Comparison of ENCODE assay signal across 1 cellular context in genomic region chr14:80212025-80212402, GRCh38.
TF ChIP-seq lines count a peak whose summit lies in the region.

No MANE protein-coding gene starts in this region.

TF ChIP-seq in A549, 52 proteins besides CTCF, POLR2A, EP300 and RAD21 (continued from another document):
- TF ChIP-seq, protein P1, sequence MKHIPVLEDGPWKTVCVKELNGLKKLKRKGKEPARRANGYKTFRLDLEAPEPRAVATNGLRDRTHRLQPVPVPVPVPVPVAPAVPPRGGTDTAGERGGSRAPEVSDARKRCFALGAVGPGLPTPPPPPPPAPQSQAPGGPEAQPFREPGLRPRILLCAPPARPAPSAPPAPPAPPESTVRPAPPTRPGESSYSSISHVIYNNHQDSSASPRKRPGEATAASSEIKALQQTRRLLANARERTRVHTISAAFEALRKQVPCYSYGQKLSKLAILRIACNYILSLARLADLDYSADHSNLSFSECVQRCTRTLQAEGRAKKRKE (CRISPR knock-in tag; IDR thresholded peaks at IDR 0.05; ENCODE audit: low read depth), result no peak
- peak; percentile 51 to 92; a peak in 3 of 4 replicates for TF ChIP-seq CEBPB (IDR thresholded peaks at IDR 0.05)
- TF ChIP-seq NPAS2 (CRISPR knock-in tag; IDR thresholded peaks at IDR 0.05; ENCODE audit: borderline replicate concordance), result no peak
- TF ChIP-seq TFCP2L1 (CRISPR knock-in tag; IDR thresholded peaks at IDR 0.05), result no peak
- TF ChIP-seq KDM1A (IDR thresholded peaks at IDR 0.05; ENCODE audit: low read depth), result no peak
- no peak for TF ChIP-seq CBX2 (IDR thresholded peaks at IDR 0.05; ENCODE audit: borderline replicate concordance, low read depth)
- TF ChIP-seq GATA3 (IDR thresholded peaks at IDR 0.05; ENCODE audit: borderline replicate concordance), result peak; percentile 99
- no peak for TF ChIP-seq HOXA7 (CRISPR knock-in tag; IDR thresholded peaks at IDR 0.05)
- TF ChIP-seq MAZ (IDR thresholded peaks at IDR 0.05; ENCODE audit: borderline replicate concordance, low read depth, low read length), result no peak
- TF ChIP-seq EHF (CRISPR knock-in tag; IDR thresholded peaks at IDR 0.05), result no peak
- TF ChIP-seq, protein P2, sequence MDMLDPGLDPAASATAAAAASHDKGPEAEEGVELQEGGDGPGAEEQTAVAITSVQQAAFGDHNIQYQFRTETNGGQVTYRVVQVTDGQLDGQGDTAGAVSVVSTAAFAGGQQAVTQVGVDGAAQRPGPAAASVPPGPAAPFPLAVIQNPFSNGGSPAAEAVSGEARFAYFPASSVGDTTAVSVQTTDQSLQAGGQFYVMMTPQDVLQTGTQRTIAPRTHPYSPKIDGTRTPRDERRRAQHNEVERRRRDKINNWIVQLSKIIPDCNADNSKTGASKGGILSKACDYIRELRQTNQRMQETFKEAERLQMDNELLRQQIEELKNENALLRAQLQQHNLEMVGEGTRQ (IDR thresholded peaks at IDR 0.05), result no peak
- no peak for TF ChIP-seq HOXB13 (CRISPR knock-in tag; IDR thresholded peaks at IDR 0.05; ENCODE audit: low read depth)
- TF ChIP-seq ESRRA (IDR thresholded peaks at IDR 0.05; ENCODE audit: borderline replicate concordance, low read length), result no peak
- TF ChIP-seq NFE2L2 (conservative IDR thresholded peaks at IDR 0.05; ENCODE audit: low read length), result no peak
- no peak for TF ChIP-seq RNF2 (IDR thresholded peaks at IDR 0.05; ENCODE audit: borderline replicate concordance, low read depth)
- TF ChIP-seq SREBF2 (IDR thresholded peaks at IDR 0.05), result no peak
- peak; percentile 37; the same call in 1 of the 3 replicates for TF ChIP-seq SMC3 (IDR thresholded peaks at IDR 0.05)
- no peak for TF ChIP-seq REST (IDR thresholded peaks at IDR 0.05)
- no peak for TF ChIP-seq KDM5A (IDR thresholded peaks at IDR 0.05)
- no peak for TF ChIP-seq FOXS1 (CRISPR knock-in tag; IDR thresholded peaks at IDR 0.05)
- TF ChIP-seq ZNF302 (CRISPR knock-in tag; IDR thresholded peaks at IDR 0.05), result no peak
- TF ChIP-seq JUN (IDR thresholded peaks at IDR 0.05), result peak; percentile 63 to 65; a peak in 4 of 5 replicates
- TF ChIP-seq CBX8 (IDR thresholded peaks at IDR 0.05), result no peak
- TF ChIP-seq, protein P3, sequence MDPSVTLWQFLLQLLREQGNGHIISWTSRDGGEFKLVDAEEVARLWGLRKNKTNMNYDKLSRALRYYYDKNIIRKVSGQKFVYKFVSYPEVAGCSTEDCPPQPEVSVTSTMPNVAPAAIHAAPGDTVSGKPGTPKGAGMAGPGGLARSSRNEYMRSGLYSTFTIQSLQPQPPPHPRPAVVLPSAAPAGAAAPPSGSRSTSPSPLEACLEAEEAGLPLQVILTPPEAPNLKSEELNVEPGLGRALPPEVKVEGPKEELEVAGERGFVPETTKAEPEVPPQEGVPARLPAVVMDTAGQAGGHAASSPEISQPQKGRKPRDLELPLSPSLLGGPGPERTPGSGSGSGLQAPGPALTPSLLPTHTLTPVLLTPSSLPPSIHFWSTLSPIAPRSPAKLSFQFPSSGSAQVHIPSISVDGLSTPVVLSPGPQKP (IDR thresholded peaks at IDR 0.05; ENCODE audit: low read depth, low read length), result no peak
